Comparison of ENCODE assay signal across 27 cellular contexts in genomic region chr6:164258421-164258820, GRCh38.
"Had no signal": no experiment of that assay in that cellular context is flagged by ENCODE, and none has a peak within 500 bp of the region (broad histone marks: within the 10 kb centered on the region; RNA-seq: fewer than 3 reads in every experiment).

No MANE protein-coding gene starts in this region.

- DNase-seq: activated CD4-positive, alpha-beta memory T cell treated with anti-CD3 and anti-CD28 coated beads, Interleukin-2, amount 10 ng/mL, durations not matched to agents 7 days and 5 days; activated CD4-positive, alpha-beta T cell treated with anti-CD3 and anti-CD28 coated beads for 4 hours; activated CD4-positive, alpha-beta T cell treated with anti-CD3 and anti-CD28 coated beads, Interleukin-2, amount 10 ng/mL, durations not matched to agents 7 days and 5 days; activated CD4-positive, alpha-beta T cell treated with anti-CD3 and anti-CD28 coated beads, Interleukin-2, amount 50 U/mL, for 4 hours; activated CD4-positive, CD25-positive, alpha-beta regulatory T cell; activated CD4-positive, CD25-positive, alpha-beta regulatory T cell treated with anti-CD3 and anti-CD28 coated beads, Interleukin-2, amount 50 U/mL, for 72 hours; activated CD8-positive, alpha-beta memory T cell treated with anti-CD3 and anti-CD28 coated beads, Interleukin-2, amount 50 U/mL, for 48 hours; activated gamma-delta T cell; activated naive CD4-positive, alpha-beta T cell; activated naive CD4-positive, alpha-beta T cell treated with anti-CD3 and anti-CD28 coated beads, Interleukin-2, amount 10 ng/mL, durations not matched to agents 7 days and 5 days; activated naive CD8-positive, alpha-beta T cell treated with anti-CD3 and anti-CD28 coated beads, Interleukin-2, amount 10 ng/mL, durations not matched to agents 7 days and 5 days; activated T-cell treated with anti-CD3 and anti-CD28 coated beads for 4 hours; activated T-cell treated with anti-CD3 and anti-CD28 coated beads, Interleukin-2, amount 50 U/mL, for 24 hours; activated T-cell treated with anti-CD3 and anti-CD28 coated beads, Interleukin-2, amount 50 U/mL, for 72 hours; central memory CD4-positive, alpha-beta T cell; cerebellar nuclear complex; colonic mucosa; effector CD8-positive, alpha-beta T cell; foreskin fibroblast; gastrocnemius medialis; T-helper 2 cell had no signal

- H3K4me1 ChIP-seq: ascending aorta, breast epithelium, colonic mucosa, gastrocnemius medialis had no signal

- H3K36me3 ChIP-seq: ascending aorta, breast epithelium, cardiac muscle cell, colonic mucosa, gastrocnemius medialis had no signal

- H3K36me3 Mint-ChIP-seq: activated naive CD4-positive, alpha-beta T cell treated with anti-CD3 and anti-CD28 coated beads, Interleukin-2, amount 10 ng/mL, durations not matched to agents 7 days and 5 days; activated naive CD4-positive, alpha-beta T cell treated with anti-CD3 and anti-CD28 coated beads, Interleukin-2, amount 50 U/mL, for 72 hours; brain had no signal

- H3K27me3 ChIP-seq: ascending aorta, breast epithelium, cardiac muscle cell, colonic mucosa, gastrocnemius medialis had no signal

- ATAC-seq: activated naive CD4-positive, alpha-beta T cell treated with anti-CD3 and anti-CD28 coated beads, Interleukin-2, amount 50 U/mL, for 72 hours; activated T-cell treated with anti-CD3 and anti-CD28 coated beads, Interleukin-2, amount 50 U/mL, for 72 hours; esophagus mucosa; gastrocnemius medialis had no signal

- H3K4me1 Mint-ChIP-seq: activated CD4-positive, alpha-beta memory T cell treated with anti-CD3 and anti-CD28 coated beads, Interleukin-2, amount 10 ng/mL, durations not matched to agents 7 days and 5 days; activated CD4-positive, alpha-beta T cell treated with anti-CD3 and anti-CD28 coated beads, Interleukin-2, amount 10 ng/mL, durations not matched to agents 7 days and 5 days; activated naive CD4-positive, alpha-beta T cell treated with anti-CD3 and anti-CD28 coated beads, Interleukin-2, amount 10 ng/mL, durations not matched to agents 7 days and 5 days; activated naive CD8-positive, alpha-beta T cell treated with anti-CD3 and anti-CD28 coated beads, Interleukin-2, amount 10 ng/mL, durations not matched to agents 7 days and 5 days had no signal

- H3K4me3 ChIP-seq: ascending aorta, breast epithelium, cardiac muscle cell, colonic mucosa, gastrocnemius medialis had no signal

- H3K4me3 Mint-ChIP-seq: activated CD4-positive, alpha-beta memory T cell treated with anti-CD3 and anti-CD28 coated beads, Interleukin-2, amount 10 ng/mL, durations not matched to agents 7 days and 5 days; activated CD4-positive, alpha-beta T cell treated with anti-CD3 and anti-CD28 coated beads, Interleukin-2, amount 10 ng/mL, durations not matched to agents 7 days and 5 days; activated naive CD4-positive, alpha-beta T cell treated with anti-CD3 and anti-CD28 coated beads, Interleukin-2, amount 10 ng/mL, durations not matched to agents 7 days and 5 days; activated naive CD8-positive, alpha-beta T cell treated with anti-CD3 and anti-CD28 coated beads, Interleukin-2, amount 10 ng/mL, durations not matched to agents 7 days and 5 days; activated T-cell treated with anti-CD3 and anti-CD28 coated beads, Interleukin-2, amount 50 U/mL, for 24 hours; activated T-cell treated with anti-CD3 and anti-CD28 coated beads, Interleukin-2, amount 50 U/mL, for 72 hours; brain had no signal

- H3K27ac ChIP-seq: ascending aorta, breast epithelium, cardiac muscle cell, colonic mucosa, gastrocnemius medialis had no signal

- H3K9me3 ChIP-seq: ascending aorta, breast epithelium, colonic mucosa, gastrocnemius medialis had no signal

- H3K27me3 Mint-ChIP-seq: activated CD4-positive, alpha-beta memory T cell treated with anti-CD3 and anti-CD28 coated beads, Interleukin-2, amount 10 ng/mL, durations not matched to agents 7 days and 5 days; activated CD4-positive, alpha-beta T cell treated with anti-CD3 and anti-CD28 coated beads, Interleukin-2, amount 10 ng/mL, durations not matched to agents 7 days and 5 days; activated naive CD4-positive, alpha-beta T cell treated with anti-CD3 and anti-CD28 coated beads, Interleukin-2, amount 10 ng/mL, durations not matched to agents 7 days and 5 days; activated naive CD8-positive, alpha-beta T cell treated with anti-CD3 and anti-CD28 coated beads, Interleukin-2, amount 10 ng/mL, durations not matched to agents 7 days and 5 days; activated T-cell treated with anti-CD3 and anti-CD28 coated beads, Interleukin-2, amount 50 U/mL, for 24 hours had no signal

- H3K27ac Mint-ChIP-seq: activated CD4-positive, alpha-beta memory T cell treated with anti-CD3 and anti-CD28 coated beads, Interleukin-2, amount 10 ng/mL, durations not matched to agents 7 days and 5 days; activated CD4-positive, alpha-beta T cell treated with anti-CD3 and anti-CD28 coated beads, Interleukin-2, amount 10 ng/mL, durations not matched to agents 7 days and 5 days; activated naive CD4-positive, alpha-beta T cell treated with anti-CD3 and anti-CD28 coated beads, Interleukin-2, amount 10 ng/mL, durations not matched to agents 7 days and 5 days; activated naive CD4-positive, alpha-beta T cell treated with anti-CD3 and anti-CD28 coated beads, Interleukin-2, amount 50 U/mL, for 72 hours; activated naive CD8-positive, alpha-beta T cell treated with anti-CD3 and anti-CD28 coated beads, Interleukin-2, amount 10 ng/mL, durations not matched to agents 7 days and 5 days; activated T-cell treated with anti-CD3 and anti-CD28 coated beads, Interleukin-2, amount 50 U/mL, for 24 hours; activated T-cell treated with anti-CD3 and anti-CD28 coated beads, Interleukin-2, amount 50 U/mL, for 72 hours; brain had no signal
